1 cellular context compared by ENCODE assay signal in genomic region chr7:3371601-3372000, GRCh38.
TF ChIP-seq lines count a peak whose summit lies in the region.

No MANE protein-coding gene starts in this region.

TF ChIP-seq in SK-N-SH treated with all-trans-retinoic acid at 6 μM for 48 hours, 23 proteins besides CTCF, POLR2A, EP300 and RAD21 (continued from another document):
- TF ChIP-seq CSRNP3 (CRISPR knock-in tag; IDR thresholded peaks at IDR 0.05), result no peak
- TF ChIP-seq RARB (CRISPR knock-in tag; IDR thresholded peaks at IDR 0.05), result no peak
